In genomic region chr11:102317768-102318103, GRCh38 we compare ENCODE assay signal across 8 cellular contexts. TPM values are rescaled to one million over a fixed set of nuclear protein-coding genes. Genes with fewer than 3 reads are reported as not detected.
DNase-seq lines count a peak whose midpoint lies in the region; ATAC-seq, FAIRE-seq and TF ChIP-seq lines count a peak whose summit lies in the region.

No MANE protein-coding gene starts in this region.

- peak overlapping the region; percentile 86 to 93 for H3K27ac Mint-ChIP-seq in natural killer cell treated with Interleukin-12 subunit alpha and Interleukin-12 subunit beta and Interleukin-15 and Interleukin-18, amount 100 ng/mL, for 72 hours

- no peak overlapping the region for H2BK20ac ChIP-seq in H1 (ENCODE audit: low read length)

- H3K27me3 ChIP-seq in H1 (replicated peaks in 1 of 4; ENCODE audit: control insufficient read depth in 3 of 4, extremely low read depth in 1 of 4, insufficient read depth in 3 of 4, low read length in 3 of 4), result no peaks in the 10 kb centered on the region

- H3K36me3 ChIP-seq in H1 (ENCODE audit: control insufficient read depth in 2 of 4, insufficient read depth in 4 of 4, low read length in 3 of 4), result no peaks in the 10 kb centered on the region

- no peak for TF ChIP-seq CTCF in C4-2B (conservative IDR thresholded peaks at IDR 0.05)
- TF ChIP-seq CTCF in H1 (IDR thresholded peaks at IDR 0.05; ENCODE audit: control extremely low read depth in 1 of 3, insufficient read depth in 1 of 3, low read depth in 1 of 3, low read length in 3 of 3), result no peak

- no peak overlapping the region for H3K56ac ChIP-seq in H1 (replicated peaks; ENCODE audit: insufficient read length, low read depth, low read length)

- H2BK12ac ChIP-seq in H1 (ENCODE audit: low read depth, low read length), result no peak overlapping the region

- H3K79me1 ChIP-seq in H1 (ENCODE audit: low read depth, low read length), result no peaks in the 10 kb centered on the region

- H3K27ac ChIP-seq in C4-2B (peak overlapping the region; percentile 36), H1 (ENCODE audit: low read depth, low read length) (no peak overlapping the region)

- H2BK120ac ChIP-seq in H1 (replicated peaks; ENCODE audit: low read depth, low read length), result no peak overlapping the region

- H3K27me3 Mint-ChIP-seq in natural killer cell treated with Interleukin-12 subunit alpha and Interleukin-12 subunit beta and Interleukin-15 and Interleukin-18, amount 100 ng/mL, for 72 hours, result no peaks in the 10 kb centered on the region

- no peak for TF ChIP-seq RAD21 in H1 (IDR thresholded peaks at IDR 0.05 in 1 of 2, conservative IDR thresholded peaks at IDR 0.05 in 1 of 2; ENCODE audit: low read depth in 2 of 2, low read length in 2 of 2)

- H4K91ac ChIP-seq in H1 (replicated peaks; ENCODE audit: insufficient read length, low read length), result no peak overlapping the region

- H3K9me3 ChIP-seq in H1 (ENCODE audit: insufficient read depth in 2 of 2, low read depth in 1 of 2, low read length in 1 of 2), result no peaks in the 10 kb centered on the region

- H3K4me1 ChIP-seq in H1 (replicated peaks in 1 of 4; ENCODE audit: control insufficient read depth in 3 of 4, insufficient read depth in 4 of 4, low read length in 3 of 4), result peaks cover 0 to 1% (median 0%) of the 10 kb centered on the region in 4 experiments; a peak in 1 of 7 replicates

- H3K4me3 Mint-ChIP-seq in natural killer cell treated with Interleukin-12 subunit alpha and Interleukin-12 subunit beta and Interleukin-15 and Interleukin-18, amount 100 ng/mL, for 72 hours, result peak overlapping the region; percentile 96

- H3K4ac ChIP-seq in H1 (replicated peaks; ENCODE audit: insufficient read length, low read depth, low read length), result no peak overlapping the region

- 63% methylated on average over 7 of the region's 7 CpGs; no CpG with 5 or more reads in 1 of the 2 experiments for WGBS in H1 (ENCODE audit: extremely low coverage in 1 of 2, insufficient coverage in 1 of 2, insufficient read length in 1 of 2, insufficient replicate concordance in 2 of 2, low coverage in 1 of 2, low lambda C conversion rate in 2 of 2, missing lambda C conversion rate in 1 of 2), 2 experiments

- CTCF ChIA-PET in H1 (lab: Charles Lee; ENCODE audit: partially characterized antibody), result interaction anchor here (0.8 to 2.7 kb wide), 2 partner anchors 9 to 10 kb away, joined by 3 to 8 read pairs; no protein-coding TSS in a partner anchor

- peak overlapping the region; percentile 51 to 83 for H3K4me2 ChIP-seq in H1 (ENCODE audit: insufficient read depth in 1 of 2, low read depth in 2 of 2, low read length in 2 of 2)

- no peak overlapping the region for H3K23ac ChIP-seq in H1 (ENCODE audit: insufficient read length)

- H2BK5ac ChIP-seq in H1 (ENCODE audit: low read depth, low read length), result no peak overlapping the region

- H3K9me3 Mint-ChIP-seq in natural killer cell treated with Interleukin-12 subunit alpha and Interleukin-12 subunit beta and Interleukin-15 and Interleukin-18, amount 100 ng/mL, for 72 hours, result peaks cover 3% of the 10 kb centered on the region

- peaks cover 6% of the 10 kb centered on the region; the same call in 1 of the 2 replicates for H3K23me2 ChIP-seq in H1 (ENCODE audit: low read depth, low read length)

- ATAC-seq in natural killer cell treated with Interleukin-12 subunit alpha and Interleukin-12 subunit beta and Interleukin-15 and Interleukin-18, amount 100 ng/mL, for 72 hours, result peak; percentile 2
- ATAC-seq in HG02840 (IDR thresholded peaks at IDR 0.05; ENCODE audit: low FRiP score, unreplicated experiment) (no peak), GM18502 (IDR thresholded peaks at IDR 0.05; ENCODE audit: poor library complexity, unreplicated experiment) (no peak), GM18861 (IDR thresholded peaks at IDR 0.05; ENCODE audit: unreplicated experiment) (no peak)

- H3K9ac ChIP-seq in H1 (replicated peaks in 1 of 4; ENCODE audit: extremely low read depth in 1 of 4, low read depth in 3 of 4, low read length in 3 of 4), result no peak overlapping the region

- H3K36me3 Mint-ChIP-seq in natural killer cell treated with Interleukin-12 subunit alpha and Interleukin-12 subunit beta and Interleukin-15 and Interleukin-18, amount 100 ng/mL, for 72 hours, result peaks cover 32% of the 10 kb centered on the region

- H4K20me1 ChIP-seq in H1 (replicated peaks in 1 of 2; ENCODE audit: control insufficient read depth in 1 of 2, insufficient read depth in 2 of 2, low read length in 2 of 2), result no peaks in the 10 kb centered on the region

- H3K4me3 ChIP-seq in H1 (ENCODE audit: extremely low read depth in 1 of 4, insufficient read depth in 2 of 4, low read depth in 3 of 4, low read length in 4 of 4), result peak overlapping the region; percentile 29 to 63 (median 58); a peak in 5 of 8 replicates

- TF ChIP-seq EP300 in H1 (IDR thresholded peaks at IDR 0.05; ENCODE audit: borderline replicate concordance in 1 of 2, low read depth in 2 of 2, low read length in 2 of 2), result no peak

- no peak for FAIRE-seq in H1 (lab: Jason Lieb, UNC)

- H3K79me2 ChIP-seq in H1 (ENCODE audit: control insufficient read depth in 1 of 2, insufficient read depth in 2 of 2, low read length in 2 of 2), result no peaks in the 10 kb centered on the region

- H4K8ac ChIP-seq in H1 (ENCODE audit: extremely low read depth, insufficient read depth, low read length), result no peak overlapping the region

- H3K14ac ChIP-seq in H1 (ENCODE audit: insufficient read length), result no peak overlapping the region

- H4K5ac ChIP-seq in H1 (ENCODE audit: insufficient read length, low read depth, low read length), result no peak overlapping the region

- TF ChIP-seq POLR2A in H1 (IDR thresholded peaks at IDR 0.05; ENCODE audit: control extremely low read depth in 1 of 2, low read depth in 2 of 2, low read length in 2 of 2), result no peak

- no peak overlapping the region for H2BK15ac ChIP-seq in H1 (ENCODE audit: low read length)

- POLR2A ChIA-PET in H1 (lab: Charles Lee; ENCODE audit: partially characterized antibody), result no interaction called here

- H3K4me1 Mint-ChIP-seq in natural killer cell treated with Interleukin-12 subunit alpha and Interleukin-12 subunit beta and Interleukin-15 and Interleukin-18, amount 100 ng/mL, for 72 hours (ENCODE audit: low read depth in 2 of 2), result peaks cover 58 to 71% of the 10 kb centered on the region in 2 donors

- peak; percentile 48 for DNase-seq in M059J (ENCODE audit: low read depth)
- no peak for DNase-seq in H1 (ENCODE audit: low read depth in 1 of 2, low spot score in 2 of 2)
- DNase-seq in natural killer cell treated with Interleukin-12 subunit alpha and Interleukin-12 subunit beta and Interleukin-15 and Interleukin-18, amount 100 ng/mL, for 72 hours (ENCODE audit: low spot score), result no peak
- DNase-seq in SKM-1 (lab: John Stamatoyannopoulos, UW; ENCODE audit: unreplicated experiment), result no peak

- H3K18ac ChIP-seq in H1 (ENCODE audit: extremely low read depth, low read length), result no peak overlapping the region

- H2AFZ ChIP-seq in H1 (ENCODE audit: low read length), result no peak overlapping the region; the same call in 1 of the 2 replicates

- H2AK5ac ChIP-seq in H1 (ENCODE audit: low read depth, low read length), result no peak overlapping the region

TF ChIP-seq in H1, 55 proteins besides CTCF, POLR2A, EP300 and RAD21:
- TF ChIP-seq SRF (IDR thresholded peaks at IDR 0.05; ENCODE audit: low read depth, low read length), result no peak
- no peak for TF ChIP-seq CTBP2 (IDR thresholded peaks at IDR 0.05; ENCODE audit: borderline replicate concordance, insufficient read depth, insufficient read length, low read length)
- TF ChIP-seq MAX (IDR thresholded peaks at IDR 0.05), result no peak
- no peak for TF ChIP-seq HDAC2 (IDR thresholded peaks at IDR 0.05; ENCODE audit: borderline replicate concordance in 1 of 2, low read depth in 2 of 2, low read length in 2 of 2)
- no peak for TF ChIP-seq SAP30 (IDR thresholded peaks at IDR 0.05; ENCODE audit: insufficient read depth, insufficient replicate concordance, low read length)
- no peak for TF ChIP-seq POU5F1 (IDR thresholded peaks at IDR 0.05; ENCODE audit: low read depth, low read length)
- TF ChIP-seq CBX8 (IDR thresholded peaks at IDR 0.05; ENCODE audit: borderline replicate concordance, low read depth, low read length), result no peak
- TF ChIP-seq SIX5 (IDR thresholded peaks at IDR 0.05; ENCODE audit: low read depth, low read length), result no peak
- no peak for TF ChIP-seq BRCA1 (IDR thresholded peaks at IDR 0.05; ENCODE audit: low read depth, low read length)
- TF ChIP-seq GTF2F1 (IDR thresholded peaks at IDR 0.05; ENCODE audit: borderline replicate concordance, low read depth, low read length), result no peak

RNA-seq across cellular contexts. Expression of gene BIRC3, which starts 0.5 kb away (rescaled TPM):
- 5.3 and 8.7 TPM in 2 replicates for total RNA-seq in M059J (2014; rRNA removed; shearing (Covaris generic))
- total RNA-seq in H1 (2021; fragmentation: NEBNext Ultra II Directional; extraction: Animal tissue kit (Norgen Biotek cat#: 25700)), result 0.15 and 0.20 TPM in 2 replicates
- polyA plus RNA-seq in H1 (2011; rRNA removed), result 0.02 and 0.08 TPM in 2 replicates
- 0.08 TPM for polyA plus RNA-seq in H1 (2011; cell fraction: cytosol; rRNA removed)
- polyA plus RNA-seq in H1 (2011; cell fraction: nucleus; rRNA removed), result 0.06 TPM
- polyA plus RNA-seq in H1 (2012, experiment 1 of 2), result 0.04 to 0.40 TPM (median 0.11 TPM) in 3 of 4 replicates, not detected in the other
- polyA plus RNA-seq in H1 (2012, experiment 2 of 2), result not detected
- polyA plus RNA-seq in H1 (2013, experiment 1 of 2), result 0.08 TPM
- 0.06 TPM for polyA plus RNA-seq in H1 (2013, experiment 2 of 2)
- polyA minus RNA-seq in H1 (2011; rRNA and poly(A)+ RNA removed), result 0.13 and 0.15 TPM in 2 replicates
- not detected for polyA minus RNA-seq in H1 (2011; cell fraction: cytosol; rRNA and poly(A)+ RNA removed)
- polyA minus RNA-seq in H1 (2011; cell fraction: nucleus; rRNA and poly(A)+ RNA removed), result 0.20 TPM
- total RNA-seq in natural killer cell treated with Interleukin-12 subunit alpha and Interleukin-12 subunit beta and Interleukin-15 and Interleukin-18, amount 100 ng/mL, for 72 hours, result 10 to 100 TPM; 62.3 to 75.6 TPM

RNA-seq across cellular contexts. Expression of gene BIRC2, which starts 29.3 kb away (rescaled TPM):
- total RNA-seq in M059J (2014; rRNA removed; shearing (Covaris generic)), result 104 and 133 TPM in 2 replicates
- total RNA-seq in H1 (2021; fragmentation: NEBNext Ultra II Directional; extraction: Animal tissue kit (Norgen Biotek cat#: 25700)), result 22.3 and 24.7 TPM in 2 replicates
- polyA plus RNA-seq in H1 (2011; rRNA removed), result 12.4 and 18.4 TPM in 2 replicates
- polyA plus RNA-seq in H1 (2011; cell fraction: cytosol; rRNA removed), result 16.2 TPM
- 12.5 TPM for polyA plus RNA-seq in H1 (2011; cell fraction: nucleus; rRNA removed)
- 12.4 to 23.2 TPM (median 15.9 TPM) in 4 replicates for polyA plus RNA-seq in H1 (2012, experiment 1 of 2)
- polyA plus RNA-seq in H1 (2012, experiment 2 of 2), result 0.76 TPM
- 17.7 TPM for polyA plus RNA-seq in H1 (2013, experiment 1 of 2)
- 17.6 TPM for polyA plus RNA-seq in H1 (2013, experiment 2 of 2)
- 24.9 and 44.4 TPM in 2 replicates for polyA minus RNA-seq in H1 (2011; rRNA and poly(A)+ RNA removed)
- 8.4 TPM for polyA minus RNA-seq in H1 (2011; cell fraction: cytosol; rRNA and poly(A)+ RNA removed)
- 45.5 TPM for polyA minus RNA-seq in H1 (2011; cell fraction: nucleus; rRNA and poly(A)+ RNA removed)
- 10 to 100 TPM; 41.4 to 47.0 TPM for total RNA-seq in natural killer cell treated with Interleukin-12 subunit alpha and Interleukin-12 subunit beta and Interleukin-15 and Interleukin-18, amount 100 ng/mL, for 72 hours

Comparison
In these comparisons a context has a peak if more than half of its experiments do, and no peak if none do; other contexts are left out.
1. ATAC-seq: peak in natural killer cell treated with Interleukin-12 subunit alpha and Interleukin-12 subunit beta and Interleukin-15 and Interleukin-18, amount 100 ng/mL, for 72 hours (2 of 2); none in HG02840 (single experiment), GM18502 (single experiment) and GM18861 (single experiment).